17 cellular contexts compared by ENCODE assay signal in the genomic region with DNA sequence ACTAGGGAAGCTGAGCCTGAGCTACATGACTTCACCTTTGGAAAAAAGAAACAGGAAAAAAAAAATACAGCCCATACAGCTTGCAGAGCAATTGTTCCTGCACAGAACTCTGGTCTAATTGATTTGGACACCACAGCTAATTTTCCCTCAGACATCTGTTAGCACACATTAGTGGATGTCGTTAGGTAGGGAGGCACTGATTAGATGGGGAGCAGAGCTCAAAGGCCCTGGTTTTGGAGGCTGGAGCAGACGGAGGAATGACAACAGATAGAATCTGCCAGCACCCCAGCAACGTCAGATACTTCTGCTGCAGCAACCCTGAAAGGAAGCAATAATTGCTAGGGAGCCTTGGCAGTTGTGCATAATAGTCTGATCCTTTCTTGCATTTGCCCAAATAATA.
DNase-seq lines count a peak whose midpoint lies in the region.
"Had no signal": no experiment of that assay in that cellular context is flagged by ENCODE, and none has a peak within 500 bp of the region (broad histone marks: within the 10 kb centered on the region; RNA-seq: fewer than 3 reads in every experiment).

No MANE protein-coding gene starts in this region.

- no peaks in the 10 kb centered on the region for H3K4me1 Mint-ChIP-seq in activated naive CD4-positive, alpha-beta T cell treated with anti-CD3 and anti-CD28 coated beads for 36 hours (ENCODE audit: low read depth)

- H3K9me3 Mint-ChIP-seq in activated naive CD4-positive, alpha-beta T cell treated with anti-CD3 and anti-CD28 coated beads for 36 hours = no peaks in the 10 kb centered on the region
- H3K9me3 Mint-ChIP-seq: CD4-positive, alpha-beta T cell; HFFc6; T-helper 1 cell treated with Interleukin-12 subunit alpha and Interleukin-12 subunit beta and Interleukin-4 antibody, amounts not matched to agents 30 μg/mL and 1 μg/mL, for 36 hours had no signal

- H3K27ac Mint-ChIP-seq in activated naive CD4-positive, alpha-beta T cell treated with anti-CD3 and anti-CD28 coated beads for 36 hours = no peak overlapping the region
- H3K27ac Mint-ChIP-seq: B cell; CD4-positive, alpha-beta T cell; HFFc6; T-helper 1 cell treated with Interleukin-12 subunit alpha and Interleukin-12 subunit beta and Interleukin-4 antibody, amounts not matched to agents 30 μg/mL and 1 μg/mL, for 36 hours had no signal

- no peaks in the 10 kb centered on the region for H3K36me3 Mint-ChIP-seq in activated naive CD4-positive, alpha-beta T cell treated with anti-CD3 and anti-CD28 coated beads for 36 hours (ENCODE audit: low read depth)

- DNase-seq in NCI-H1694 treated with DMSO at 0.1 percent for 48 hours (lab: John Stamatoyannopoulos, UW) = peak; percentile 94
- peak; percentile 48 for DNase-seq in NCI-H82 treated with DMSO at 0.1 percent for 48 hours (lab: John Stamatoyannopoulos, UW; ENCODE audit: unreplicated experiment)
- DNase-seq in cerebellum (ENCODE audit: low spot score) = peak; percentile 53
- peak; percentile 76 for DNase-seq in retina
- no peak for DNase-seq in activated naive CD4-positive, alpha-beta T cell treated with anti-CD3 and anti-CD28 coated beads for 36 hours
- no peak for DNase-seq in NCI-H1105 treated with DMSO at 0.1 percent for 48 hours (lab: John Stamatoyannopoulos, UW)
- DNase-seq in SW 1271 (lab: John Stamatoyannopoulos, UW) = no peak
- DNase-seq: CD4-positive, alpha-beta T cell; HFFc6; IMR-90; Kasumi-1; NCI-H1417 treated with DMSO at 0.1 percent for 48 hours; NCI-H2081; NCI-H345; PC-9 had no signal

- no peaks in the 10 kb centered on the region for H3K27me3 Mint-ChIP-seq in activated naive CD4-positive, alpha-beta T cell treated with anti-CD3 and anti-CD28 coated beads for 36 hours (ENCODE audit: low read depth)
- H3K27me3 Mint-ChIP-seq: B cell; CD4-positive, alpha-beta T cell had no signal

- intact Hi-C loops in activated naive CD4-positive, alpha-beta T cell treated with anti-CD3 and anti-CD28 coated beads for 36 hours (cut with micrococcal nuclease) = no loop called here

- CTCF ChIA-PET in activated naive CD4-positive, alpha-beta T cell treated with anti-CD3 and anti-CD28 coated beads for 36 hours (lab: Charles Lee) = no interaction called here

- no peak overlapping the region for H3K4me3 Mint-ChIP-seq in activated naive CD4-positive, alpha-beta T cell treated with anti-CD3 and anti-CD28 coated beads for 36 hours
- H3K4me3 Mint-ChIP-seq: B cell; CD4-positive, alpha-beta T cell; HFFc6; T-helper 1 cell treated with Interleukin-12 subunit alpha and Interleukin-12 subunit beta and Interleukin-4 antibody, amounts not matched to agents 30 μg/mL and 1 μg/mL, for 36 hours had no signal

Comparison
In these comparisons a context has a peak if more than half of its experiments do, and no peak if none do; other contexts are left out.
1. DNase-seq: peak in NCI-H1694 treated with DMSO at 0.1 percent for 48 hours (single experiment), NCI-H82 treated with DMSO at 0.1 percent for 48 hours (single experiment), cerebellum (single experiment) and retina (single experiment); none in activated naive CD4-positive, alpha-beta T cell treated with anti-CD3 and anti-CD28 coated beads for 36 hours (single experiment), NCI-H1105 treated with DMSO at 0.1 percent for 48 hours (single experiment) and SW 1271 (0 of 2).